In the genomic region with DNA sequence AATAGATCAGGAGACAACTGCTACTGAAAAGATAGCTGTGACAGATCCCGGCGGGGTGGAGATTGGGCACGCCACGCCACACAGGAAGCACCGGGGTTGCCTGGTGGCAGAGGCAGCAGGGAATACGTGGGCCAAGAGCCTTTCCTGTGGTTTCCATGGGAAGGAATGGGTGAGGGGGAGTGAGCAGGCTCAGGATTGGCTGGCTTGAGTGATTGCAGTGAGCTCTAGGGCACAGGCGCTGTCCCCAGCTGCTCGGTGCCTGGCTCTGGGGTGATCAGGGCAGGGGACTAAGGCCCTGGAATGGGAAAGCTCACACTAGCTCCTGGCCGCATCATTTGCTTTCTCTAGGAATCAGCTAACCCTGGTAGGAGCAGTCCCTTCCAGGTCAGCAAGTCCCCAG, we compare ENCODE assay signal across 12 cellular contexts.
DNase-seq lines count a peak whose midpoint lies in the region; ATAC-seq and TF ChIP-seq lines count a peak whose summit lies in the region.
"Had no signal": no experiment of that assay in that cellular context is flagged by ENCODE, and none has a peak within 500 bp of the region (broad histone marks: within the 10 kb centered on the region; RNA-seq: fewer than 3 reads in every experiment).

No MANE protein-coding gene starts in this region.

- intact Hi-C loops in mammary epithelial cell (cut with micrococcal nuclease) (no loop called here), breast epithelium (cut with DNase I; ENCODE audit: low total_unique reads) (no loop called here), Right ventricle myocardium superior (cut with DNase I) (no loop called here)

- no peaks in the 10 kb centered on the region for H3K9me2 ChIP-seq in hepatocyte (replicated peaks; ENCODE audit: insufficient read depth)

- no peak overlapping the region for H3K9ac ChIP-seq in mammary epithelial cell (ENCODE audit: insufficient read depth, low read length)

- dilution Hi-C loops in mammary epithelial cell (cut with HindIII; ENCODE audit: low sequenced_read_pairs) = no loop called here

- no TSS peak for BruUV-seq in mammary epithelial cell (replicated peaks; lab: Mats Ljungman, UMichigan)

- no peaks in the 10 kb centered on the region for H3K9me3 ChIP-seq in mammary epithelial cell (replicated peaks; ENCODE audit: insufficient read depth, low read length)
- no peaks in the 10 kb centered on the region for H3K9me3 ChIP-seq in breast epithelium
- H3K9me3 ChIP-seq in hepatocyte (ENCODE audit: low read depth) = no peaks in the 10 kb centered on the region
- H3K9me3 ChIP-seq: left lung had no signal

- WGBS in mammary epithelial cell (ENCODE audit: low coverage, missing lambda C conversion rate) = 38% methylated on average over 9 of the region's 9 CpGs
- 80% methylated on average over 9 of the region's 9 CpGs for WGBS in hepatocyte (ENCODE audit: low lambda C conversion rate, missing lambda C conversion rate)

- H3K4me1 ChIP-seq in mammary epithelial cell (ENCODE audit: insufficient read depth, low read length) = peaks cover 7% of the 10 kb centered on the region
- H3K4me1 ChIP-seq in breast epithelium = peaks cover 0 to 4% of the 10 kb centered on the region in 2 donors
- peaks cover 14% of the 10 kb centered on the region for H3K4me1 ChIP-seq in hepatocyte (ENCODE audit: insufficient read depth)

- no peaks in the 10 kb centered on the region for H3K36me3 ChIP-seq in mammary epithelial cell (ENCODE audit: insufficient read depth, low read length)
- H3K36me3 ChIP-seq in breast epithelium = no peaks in the 10 kb centered on the region
- no peaks in the 10 kb centered on the region for H3K36me3 ChIP-seq in hepatocyte (replicated peaks; ENCODE audit: insufficient read depth, low read depth)
- H3K36me3 ChIP-seq: left lung had no signal

- CTCF ChIA-PET in mammary epithelial cell (lab: Charles Lee; ENCODE audit: low non-redundant PET) = no interaction called here

- no peak for TF ChIP-seq POLR2A in breast epithelium (IDR thresholded peaks at IDR 0.05)

- ATAC-seq in GM18867 (IDR thresholded peaks at IDR 0.05; ENCODE audit: unreplicated experiment) = no peak
- ATAC-seq in Right ventricle myocardium superior (ENCODE audit: poor library complexity) = no peak

- H3K27ac ChIP-seq in mammary epithelial cell (ENCODE audit: insufficient read depth, low read depth, low read length) (no peak overlapping the region), breast epithelium (peak overlapping the region in 1 of 2 donors; percentile 1), caudate nucleus (ENCODE audit: low read depth, low read length) (peak overlapping the region; percentile 63), hepatocyte (no peak overlapping the region)
- H3K27ac ChIP-seq: left lung, PC-9 had no signal

- no peak for DNase-seq in mammary epithelial cell
- no peak for DNase-seq in breast epithelium (ENCODE audit: low spot score in 2 of 2)
- peak in 54 of 61 donors; percentile 12 to 89 (median 54) for DNase-seq in caudate nucleus (lab: John Stamatoyannopoulos, UW)
- peak; percentile 51 for DNase-seq in medulla oblongata (ENCODE audit: extremely low spot score)
- DNase-seq in hepatocyte (ENCODE audit: low spot score) = no peak
- no peak for DNase-seq in mucosa of gallbladder (ENCODE audit: low spot score)
- DNase-seq in Right ventricle myocardium superior = no peak
- DNase-seq: foreskin melanocyte, left lung, NCI-H1436, PC-9 had no signal

- H2AFZ ChIP-seq in mammary epithelial cell (ENCODE audit: low read depth, low read length) (peak overlapping the region; percentile 31), hepatocyte (no peak overlapping the region)

- in situ Hi-C loops in mammary epithelial cell (cut with MboI; ENCODE audit: low sequenced_read_pairs in 2 of 2) = no loop called here

- H3K79me2 ChIP-seq in mammary epithelial cell (ENCODE audit: insufficient read depth, low read length) = no peaks in the 10 kb centered on the region
- no peaks in the 10 kb centered on the region for H3K79me2 ChIP-seq in hepatocyte

- no peak overlapping the region for H3K4me3 ChIP-seq in mammary epithelial cell (replicated peaks in 1 of 3; ENCODE audit: insufficient read depth in 1 of 3, low read depth in 2 of 3, low read length in 3 of 3)
- H3K4me3 ChIP-seq in breast epithelium = no peak overlapping the region
- no peak overlapping the region for H3K4me3 ChIP-seq in hepatocyte
- H3K4me3 ChIP-seq: left lung had no signal

- peaks cover 5% of the 10 kb centered on the region for H3K27me3 ChIP-seq in mammary epithelial cell (ENCODE audit: insufficient read depth, low read length)
- peaks cover 0 to 14% of the 10 kb centered on the region in 2 donors for H3K27me3 ChIP-seq in breast epithelium
- peaks cover 15% of the 10 kb centered on the region for H3K27me3 ChIP-seq in hepatocyte

- no peaks in the 10 kb centered on the region for H4K20me1 ChIP-seq in mammary epithelial cell (ENCODE audit: insufficient read depth, low read length)
- H4K20me1 ChIP-seq in hepatocyte (ENCODE audit: insufficient read depth, poor library complexity, severe bottlenecking) = no peaks in the 10 kb centered on the region

- TF ChIP-seq CTCF in mammary epithelial cell (conservative IDR thresholded peaks at IDR 0.05 in 1 of 2, IDR thresholded peaks at IDR 0.05 in 1 of 2; ENCODE audit: extremely low read depth in 1 of 2, insufficient read depth in 1 of 2, low read depth in 1 of 2, low read length in 2 of 2) (no peak), breast epithelium (IDR thresholded peaks at IDR 0.05) (no peak), hepatocyte (IDR thresholded peaks at IDR 0.05; ENCODE audit: poor library complexity) (no peak)

- H3K4me2 ChIP-seq in mammary epithelial cell (ENCODE audit: insufficient read depth, low read depth, low read length) = no peak overlapping the region
- H3K4me2 ChIP-seq in hepatocyte = no peak overlapping the region

Comparison
In these comparisons a context has a peak if more than half of its experiments do, and no peak if none do; other contexts are left out.
1. DNase-seq: peak in caudate nucleus (54 of 61) and medulla oblongata (single experiment); none in mammary epithelial cell (single experiment), breast epithelium (0 of 2), hepatocyte (single experiment), mucosa of gallbladder (single experiment) and Right ventricle myocardium superior (single experiment).